ENCODE assay signal across 20 cellular contexts in genomic region chr13:39913339-39913738, GRCh38.
"Had no signal": no experiment of that assay in that cellular context is flagged by ENCODE, and none has a peak within 500 bp of the region (broad histone marks: within the 10 kb centered on the region; RNA-seq: fewer than 3 reads in every experiment).

No MANE protein-coding gene starts in this region.

- H3K4me1 Mint-ChIP-seq: neural crest cell had no signal

- H3K27ac ChIP-seq: colonic mucosa, lower lobe of right lung, thoracic aorta, upper lobe of left lung, VCaP had no signal

- H3K27ac Mint-ChIP-seq: activated CD4-positive, alpha-beta memory T cell treated with anti-CD3 and anti-CD28 coated beads, Interleukin-2, amount 10 ng/mL, durations not matched to agents 7 days and 5 days; activated CD4-positive, alpha-beta T cell treated with anti-CD3 and anti-CD28 coated beads, Interleukin-2, amount 10 ng/mL, durations not matched to agents 24 days and 14 days; activated naive CD4-positive, alpha-beta T cell treated with anti-CD3 and anti-CD28 coated beads, Interleukin-2, amount 50 U/mL, for 24 hours; activated T-helper 1 cell treated with anti-CD3 and anti-CD28 coated beads, Interleukin-12 subunit alpha, Interleukin-12 subunit beta, Interleukin-2, Interleukin-4 antibody, amounts not matched to agents 30 ng/mL and 10 ng/mL and 1 ng/mL, durations not matched to agents 14 hours and 24 hours and 36 hours; naive thymus-derived CD4-positive, alpha-beta T cell; stimulated activated naive B cell treated with anti-CD40 and anti-IgM and Interleukin-4, amounts not matched to agents 10 μg/mL and 1 μg/mL and 100 μg/mL, for 72 hours; T-cell; T-helper 2 cell treated with Interferon-gamma antibody and Interleukin-4, amounts not matched to agents 5 μg/mL and 100 μg/mL, for 36 hours had no signal

- H3K27me3 ChIP-seq: colonic mucosa, heart right ventricle, upper lobe of left lung had no signal

- ATAC-seq: naive thymus-derived CD4-positive, alpha-beta T cell; T-cell had no signal

- H3K4me1 ChIP-seq: colonic mucosa, upper lobe of left lung had no signal

- H3K36me3 Mint-ChIP-seq: activated naive CD4-positive, alpha-beta T cell treated with anti-CD3 and anti-CD28 coated beads, Interleukin-2, amount 50 U/mL, for 24 hours; stimulated activated naive B cell treated with anti-CD40 and anti-IgM and Interleukin-4, amounts not matched to agents 10 μg/mL and 1 μg/mL and 100 μg/mL, for 72 hours; T-cell had no signal

- H3K9me3 ChIP-seq: colonic mucosa, heart right ventricle, lower lobe of right lung, thoracic aorta, upper lobe of left lung had no signal

- DNase-seq: activated CD4-positive, alpha-beta memory T cell treated with anti-CD3 and anti-CD28 coated beads, Interleukin-2, amount 10 ng/mL, durations not matched to agents 7 days and 5 days; activated CD4-positive, alpha-beta T cell treated with anti-CD3 and anti-CD28 coated beads, Interleukin-2, amount 10 ng/mL, durations not matched to agents 24 days and 14 days; activated gamma-delta T cell treated with Interleukin-2 at 50 U/mL for 16 hours; amniotic stem cell; colonic mucosa; heart right ventricle; kidney; lower lobe of right lung; naive thymus-derived CD4-positive, alpha-beta T cell; small intestine; stimulated activated naive B cell treated with anti-CD40 and anti-IgM and Interleukin-4, amounts not matched to agents 10 μg/mL and 1 μg/mL and 100 μg/mL, for 72 hours; T-cell; upper lobe of left lung had no signal

- H3K27me3 Mint-ChIP-seq: activated naive CD4-positive, alpha-beta T cell treated with anti-CD3 and anti-CD28 coated beads, Interleukin-2, amount 50 U/mL, for 24 hours had no signal

- H3K9me3 Mint-ChIP-seq: activated CD4-positive, alpha-beta memory T cell treated with anti-CD3 and anti-CD28 coated beads, Interleukin-2, amount 10 ng/mL, durations not matched to agents 7 days and 5 days; activated naive CD4-positive, alpha-beta T cell treated with anti-CD3 and anti-CD28 coated beads, Interleukin-2, amount 50 U/mL, for 24 hours; activated T-helper 1 cell treated with anti-CD3 and anti-CD28 coated beads, Interleukin-12 subunit alpha, Interleukin-12 subunit beta, Interleukin-2, Interleukin-4 antibody, amounts not matched to agents 30 ng/mL and 10 ng/mL and 1 ng/mL, durations not matched to agents 14 hours and 24 hours and 36 hours; neural crest cell; stimulated activated naive B cell treated with anti-CD40 and anti-IgM and Interleukin-4, amounts not matched to agents 10 μg/mL and 1 μg/mL and 100 μg/mL, for 72 hours; T-cell; T-helper 2 cell treated with Interferon-gamma antibody and Interleukin-4, amounts not matched to agents 5 μg/mL and 100 μg/mL, for 36 hours had no signal

- FAIRE-seq: bronchial epithelial cell, kidney, small intestine had no signal

- H3K4me3 ChIP-seq: colonic mucosa, heart right ventricle, lower lobe of right lung, thoracic aorta, upper lobe of left lung had no signal

- H3K4me3 Mint-ChIP-seq: activated CD4-positive, alpha-beta memory T cell treated with anti-CD3 and anti-CD28 coated beads, Interleukin-2, amount 10 ng/mL, durations not matched to agents 7 days and 5 days; activated CD4-positive, alpha-beta T cell treated with anti-CD3 and anti-CD28 coated beads, Interleukin-2, amount 10 ng/mL, durations not matched to agents 24 days and 14 days; activated naive CD4-positive, alpha-beta T cell treated with anti-CD3 and anti-CD28 coated beads, Interleukin-2, amount 50 U/mL, for 24 hours; activated T-helper 1 cell treated with anti-CD3 and anti-CD28 coated beads, Interleukin-12 subunit alpha, Interleukin-12 subunit beta, Interleukin-2, Interleukin-4 antibody, amounts not matched to agents 30 ng/mL and 10 ng/mL and 1 ng/mL, durations not matched to agents 14 hours and 24 hours and 36 hours; naive thymus-derived CD4-positive, alpha-beta T cell; neural crest cell; stimulated activated naive B cell treated with anti-CD40 and anti-IgM and Interleukin-4, amounts not matched to agents 10 μg/mL and 1 μg/mL and 100 μg/mL, for 72 hours; T-cell; T-helper 2 cell treated with Interferon-gamma antibody and Interleukin-4, amounts not matched to agents 5 μg/mL and 100 μg/mL, for 36 hours had no signal

- H3K36me3 ChIP-seq: colonic mucosa, heart right ventricle, lower lobe of right lung, thoracic aorta, upper lobe of left lung had no signal
